1 cellular context compared by ENCODE assay signal in the genomic region with DNA sequence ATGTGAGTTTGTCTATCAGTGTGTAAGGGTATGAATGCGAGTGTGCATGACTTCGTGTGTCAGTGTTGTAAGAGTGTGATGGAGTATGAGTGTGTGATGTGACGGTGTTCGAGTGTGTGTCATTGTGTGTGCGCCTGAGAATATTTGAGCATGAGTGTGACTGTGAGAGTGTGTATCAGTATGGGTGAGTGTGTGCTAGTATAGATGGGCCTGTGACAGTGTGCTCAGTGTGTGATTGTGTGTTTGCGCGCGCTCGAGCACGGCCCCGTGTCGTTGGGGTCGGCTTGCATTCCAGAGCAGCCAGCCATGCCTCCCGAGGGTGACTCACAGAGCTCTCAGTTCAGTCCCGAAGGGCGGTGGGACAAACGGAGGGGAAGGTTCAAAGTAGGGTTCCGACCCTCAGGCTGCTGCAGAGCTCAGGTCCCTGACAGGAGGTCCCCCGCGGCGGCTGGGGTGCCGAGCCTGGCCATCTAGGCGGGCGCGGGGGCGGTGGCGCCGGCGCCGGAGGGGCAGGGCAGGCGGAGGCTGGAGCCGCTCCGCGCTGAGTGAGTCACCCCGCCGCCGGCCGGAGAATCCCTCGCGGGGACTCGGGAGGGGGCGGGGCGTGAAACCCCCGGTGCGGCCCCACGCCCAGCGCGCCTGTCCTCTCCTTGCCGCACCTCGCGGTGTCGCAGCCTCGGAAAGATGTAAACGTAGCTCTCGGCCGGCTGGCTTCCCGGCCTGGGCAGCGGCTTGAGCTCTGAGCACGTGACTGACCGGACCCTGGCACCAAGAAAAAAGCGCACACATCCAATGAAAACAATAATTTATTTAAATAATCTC.
A peak's percentile ranks its signal among the peaks of the same experiment; 100 is the strongest.
TF ChIP-seq lines count a peak whose summit lies in the region.

No MANE protein-coding gene starts in this region.

TF ChIP-seq in HepG2, 621 proteins besides CTCF, POLR2A, EP300 and RAD21 (continued from another document and continues in another):
- TF ChIP-seq, protein P1, sequence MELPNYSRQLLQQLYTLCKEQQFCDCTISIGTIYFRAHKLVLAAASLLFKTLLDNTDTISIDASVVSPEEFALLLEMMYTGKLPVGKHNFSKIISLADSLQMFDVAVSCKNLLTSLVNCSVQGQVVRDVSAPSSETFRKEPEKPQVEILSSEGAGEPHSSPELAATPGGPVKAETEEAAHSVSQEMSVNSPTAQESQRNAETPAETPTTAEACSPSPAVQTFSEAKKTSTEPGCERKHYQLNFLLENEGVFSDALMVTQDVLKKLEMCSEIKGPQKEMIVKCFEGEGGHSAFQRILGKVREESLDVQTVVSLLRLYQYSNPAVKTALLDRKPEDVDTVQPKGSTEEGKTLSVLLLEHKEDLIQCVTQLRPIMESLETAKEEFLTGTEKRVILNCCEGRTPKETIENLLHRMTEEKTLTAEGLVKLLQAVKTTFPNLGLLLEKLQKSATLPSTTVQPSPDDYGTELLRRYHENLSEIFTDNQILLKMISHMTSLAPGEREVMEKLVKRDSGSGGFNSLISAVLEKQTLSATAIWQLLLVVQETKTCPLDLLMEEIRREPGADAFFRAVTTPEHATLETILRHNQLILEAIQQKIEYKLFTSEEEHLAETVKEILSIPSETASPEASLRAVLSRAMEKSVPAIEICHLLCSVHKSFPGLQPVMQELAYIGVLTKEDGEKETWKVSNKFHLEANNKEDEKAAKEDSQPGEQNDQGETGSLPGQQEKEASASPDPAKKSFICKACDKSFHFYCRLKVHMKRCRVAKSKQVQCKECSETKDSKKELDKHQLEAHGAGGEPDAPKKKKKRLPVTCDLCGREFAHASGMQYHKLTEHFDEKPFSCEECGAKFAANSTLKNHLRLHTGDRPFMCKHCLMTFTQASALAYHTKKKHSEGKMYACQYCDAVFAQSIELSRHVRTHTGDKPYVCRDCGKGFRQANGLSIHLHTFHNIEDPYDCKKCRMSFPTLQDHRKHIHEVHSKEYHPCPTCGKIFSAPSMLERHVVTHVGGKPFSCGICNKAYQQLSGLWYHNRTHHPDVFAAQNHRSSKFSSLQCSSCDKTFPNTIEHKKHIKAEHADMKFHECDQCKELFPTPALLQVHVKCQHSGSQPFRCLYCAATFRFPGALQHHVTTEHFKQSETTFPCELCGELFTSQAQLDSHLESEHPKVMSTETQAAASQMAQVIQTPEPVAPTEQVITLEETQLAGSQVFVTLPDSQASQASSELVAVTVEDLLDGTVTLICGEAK (IDR thresholded peaks at IDR 0.05), result peak; percentile 54
- TF ChIP-seq, protein P1 (CRISPR knock-in tag; IDR thresholded peaks at IDR 0.05), result no peak
- TF ChIP-seq MIER2 (CRISPR knock-in tag; IDR thresholded peaks at IDR 0.05) (no peak), ZNF652 (CRISPR knock-in tag; IDR thresholded peaks at IDR 0.05; ENCODE audit: borderline replicate concordance, low read depth) (no peak), ISL2 (CRISPR knock-in tag; IDR thresholded peaks at IDR 0.05) (peak; percentile 54; the same call in 1 of the 2 replicates), ZNF562 (CRISPR knock-in tag; IDR thresholded peaks at IDR 0.05; ENCODE audit: borderline replicate concordance) (no peak), MTA1 (CRISPR knock-in tag; IDR thresholded peaks at IDR 0.05; ENCODE audit: borderline replicate concordance) (peak; percentile 26; the same call in 1 of the 2 replicates), ZMYM2 (CRISPR knock-in tag; IDR thresholded peaks at IDR 0.05) (0 out of 2 replicates have a peak, but pooled peaks have one; percentile 45), TOPORS (CRISPR knock-in tag; IDR thresholded peaks at IDR 0.05) (0 out of 2 replicates have a peak, but pooled peaks have one; percentile 41), SOX13 (IDR thresholded peaks at IDR 0.05) (no peak), SOX13 (CRISPR knock-in tag; conservative IDR thresholded peaks at IDR 0.05 in 1 of 2, IDR thresholded peaks at IDR 0.05 in 1 of 2) (peak in 1 of 2 experiments; percentile 35; a peak in 1 of 4 replicates), SALL1 (CRISPR knock-in tag; IDR thresholded peaks at IDR 0.05) (peak; percentile 50; the same call in 1 of the 2 replicates), ZSCAN20 (CRISPR knock-in tag; IDR thresholded peaks at IDR 0.05; ENCODE audit: borderline replicate concordance) (peak; percentile 88; the same call in 1 of the 2 replicates), ZFP82 (CRISPR knock-in tag; IDR thresholded peaks at IDR 0.05; ENCODE audit: borderline replicate concordance) (peak; percentile 23; the same call in 1 of the 2 replicates), ZNF235 (CRISPR knock-in tag; IDR thresholded peaks at IDR 0.05; ENCODE audit: borderline replicate concordance) (0 out of 2 replicates have a peak, but pooled peaks have one; percentile 45), FOXA3 (CRISPR knock-in tag; IDR thresholded peaks at IDR 0.05) (0 out of 2 replicates have a peak, but pooled peaks have one; percentile 4), MXI1 (IDR thresholded peaks at IDR 0.05; ENCODE audit: borderline replicate concordance, low read depth, low read length) (peak; percentile 52; the same call in 1 of the 3 replicates), EED (CRISPR knock-in tag; IDR thresholded peaks at IDR 0.05) (no peak), MED1 (CRISPR knock-in tag; IDR thresholded peaks at IDR 0.05) (peak; percentile 68), FOXC1 (CRISPR knock-in tag; IDR thresholded peaks at IDR 0.05; ENCODE audit: borderline replicate concordance) (0 out of 2 replicates have a peak, but pooled peaks have one; percentile 49), ATM (IDR thresholded peaks at IDR 0.05; ENCODE audit: borderline replicate concordance) (peak; percentile 90; the same call in 1 of the 2 replicates)
- TF ChIP-seq, protein P2, sequence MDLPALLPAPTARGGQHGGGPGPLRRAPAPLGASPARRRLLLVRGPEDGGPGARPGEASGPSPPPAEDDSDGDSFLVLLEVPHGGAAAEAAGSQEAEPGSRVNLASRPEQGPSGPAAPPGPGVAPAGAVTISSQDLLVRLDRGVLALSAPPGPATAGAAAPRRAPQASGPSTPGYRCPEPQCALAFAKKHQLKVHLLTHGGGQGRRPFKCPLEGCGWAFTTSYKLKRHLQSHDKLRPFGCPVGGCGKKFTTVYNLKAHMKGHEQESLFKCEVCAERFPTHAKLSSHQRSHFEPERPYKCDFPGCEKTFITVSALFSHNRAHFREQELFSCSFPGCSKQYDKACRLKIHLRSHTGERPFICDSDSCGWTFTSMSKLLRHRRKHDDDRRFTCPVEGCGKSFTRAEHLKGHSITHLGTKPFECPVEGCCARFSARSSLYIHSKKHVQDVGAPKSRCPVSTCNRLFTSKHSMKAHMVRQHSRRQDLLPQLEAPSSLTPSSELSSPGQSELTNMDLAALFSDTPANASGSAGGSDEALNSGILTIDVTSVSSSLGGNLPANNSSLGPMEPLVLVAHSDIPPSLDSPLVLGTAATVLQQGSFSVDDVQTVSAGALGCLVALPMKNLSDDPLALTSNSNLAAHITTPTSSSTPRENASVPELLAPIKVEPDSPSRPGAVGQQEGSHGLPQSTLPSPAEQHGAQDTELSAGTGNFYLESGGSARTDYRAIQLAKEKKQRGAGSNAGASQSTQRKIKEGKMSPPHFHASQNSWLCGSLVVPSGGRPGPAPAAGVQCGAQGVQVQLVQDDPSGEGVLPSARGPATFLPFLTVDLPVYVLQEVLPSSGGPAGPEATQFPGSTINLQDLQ (CRISPR knock-in tag; IDR thresholded peaks at IDR 0.05), result peak; percentile 58
- TF ChIP-seq, protein P3, sequence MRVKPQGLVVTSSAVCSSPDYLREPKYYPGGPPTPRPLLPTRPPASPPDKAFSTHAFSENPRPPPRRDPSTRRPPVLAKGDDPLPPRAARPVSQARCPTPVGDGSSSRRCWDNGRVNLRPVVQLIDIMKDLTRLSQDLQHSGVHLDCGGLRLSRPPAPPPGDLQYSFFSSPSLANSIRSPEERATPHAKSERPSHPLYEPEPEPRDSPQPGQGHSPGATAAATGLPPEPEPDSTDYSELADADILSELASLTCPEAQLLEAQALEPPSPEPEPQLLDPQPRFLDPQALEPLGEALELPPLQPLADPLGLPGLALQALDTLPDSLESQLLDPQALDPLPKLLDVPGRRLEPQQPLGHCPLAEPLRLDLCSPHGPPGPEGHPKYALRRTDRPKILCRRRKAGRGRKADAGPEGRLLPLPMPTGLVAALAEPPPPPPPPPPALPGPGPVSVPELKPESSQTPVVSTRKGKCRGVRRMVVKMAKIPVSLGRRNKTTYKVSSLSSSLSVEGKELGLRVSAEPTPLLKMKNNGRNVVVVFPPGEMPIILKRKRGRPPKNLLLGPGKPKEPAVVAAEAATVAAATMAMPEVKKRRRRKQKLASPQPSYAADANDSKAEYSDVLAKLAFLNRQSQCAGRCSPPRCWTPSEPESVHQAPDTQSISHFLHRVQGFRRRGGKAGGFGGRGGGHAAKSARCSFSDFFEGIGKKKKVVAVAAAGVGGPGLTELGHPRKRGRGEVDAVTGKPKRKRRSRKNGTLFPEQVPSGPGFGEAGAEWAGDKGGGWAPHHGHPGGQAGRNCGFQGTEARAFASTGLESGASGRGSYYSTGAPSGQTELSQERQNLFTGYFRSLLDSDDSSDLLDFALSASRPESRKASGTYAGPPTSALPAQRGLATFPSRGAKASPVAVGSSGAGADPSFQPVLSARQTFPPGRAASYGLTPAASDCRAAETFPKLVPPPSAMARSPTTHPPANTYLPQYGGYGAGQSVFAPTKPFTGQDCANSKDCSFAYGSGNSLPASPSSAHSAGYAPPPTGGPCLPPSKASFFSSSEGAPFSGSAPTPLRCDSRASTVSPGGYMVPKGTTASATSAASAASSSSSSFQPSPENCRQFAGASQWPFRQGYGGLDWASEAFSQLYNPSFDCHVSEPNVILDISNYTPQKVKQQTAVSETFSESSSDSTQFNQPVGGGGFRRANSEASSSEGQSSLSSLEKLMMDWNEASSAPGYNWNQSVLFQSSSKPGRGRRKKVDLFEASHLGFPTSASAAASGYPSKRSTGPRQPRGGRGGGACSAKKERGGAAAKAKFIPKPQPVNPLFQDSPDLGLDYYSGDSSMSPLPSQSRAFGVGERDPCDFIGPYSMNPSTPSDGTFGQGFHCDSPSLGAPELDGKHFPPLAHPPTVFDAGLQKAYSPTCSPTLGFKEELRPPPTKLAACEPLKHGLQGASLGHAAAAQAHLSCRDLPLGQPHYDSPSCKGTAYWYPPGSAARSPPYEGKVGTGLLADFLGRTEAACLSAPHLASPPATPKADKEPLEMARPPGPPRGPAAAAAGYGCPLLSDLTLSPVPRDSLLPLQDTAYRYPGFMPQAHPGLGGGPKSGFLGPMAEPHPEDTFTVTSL (CRISPR knock-in tag; IDR thresholded peaks at IDR 0.05; ENCODE audit: borderline replicate concordance), result no peak
- TF ChIP-seq, protein P4, sequence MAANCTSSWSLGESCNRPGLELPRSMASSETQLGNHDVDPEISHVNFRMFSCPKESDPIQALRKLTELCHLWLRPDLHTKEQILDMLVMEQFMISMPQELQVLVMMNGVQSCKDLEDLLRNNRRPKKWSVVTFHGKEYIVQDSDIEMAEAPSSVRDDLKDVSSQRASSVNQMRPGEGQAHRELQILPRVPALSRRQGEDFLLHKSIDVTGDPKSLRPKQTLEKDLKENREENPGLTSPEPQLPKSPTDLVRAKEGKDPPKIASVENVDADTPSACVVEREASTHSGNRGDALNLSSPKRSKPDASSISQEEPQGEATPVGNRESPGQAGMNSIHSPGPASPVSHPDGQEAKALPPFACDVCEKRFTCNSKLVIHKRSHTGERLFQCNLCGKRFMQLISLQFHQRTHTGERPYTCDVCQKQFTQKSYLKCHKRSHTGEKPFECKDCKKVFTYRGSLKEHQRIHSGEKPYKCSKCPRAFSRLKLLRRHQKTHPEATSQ (CRISPR knock-in tag; IDR thresholded peaks at IDR 0.05; ENCODE audit: borderline replicate concordance), result 0 out of 2 replicates have a peak, but pooled peaks have one; percentile 44
- TF ChIP-seq, protein P5, sequence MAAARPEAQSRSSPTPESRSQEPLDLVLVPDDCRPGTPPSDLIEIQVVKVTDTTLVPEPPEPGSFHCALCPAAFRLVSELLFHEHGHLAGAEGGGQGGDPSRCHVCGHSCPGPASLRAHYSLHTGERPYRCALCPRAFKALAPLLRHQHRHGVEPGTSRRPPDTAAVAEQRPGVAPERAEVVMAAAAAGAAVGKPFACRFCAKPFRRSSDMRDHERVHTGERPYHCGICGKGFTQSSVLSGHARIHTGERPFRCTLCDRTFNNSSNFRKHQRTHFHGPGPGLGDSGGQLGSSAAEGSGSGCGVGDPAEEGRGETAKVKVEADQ (CRISPR knock-in tag; IDR thresholded peaks at IDR 0.05; ENCODE audit: borderline replicate concordance), result no peak
- TF ChIP-seq, protein P6, sequence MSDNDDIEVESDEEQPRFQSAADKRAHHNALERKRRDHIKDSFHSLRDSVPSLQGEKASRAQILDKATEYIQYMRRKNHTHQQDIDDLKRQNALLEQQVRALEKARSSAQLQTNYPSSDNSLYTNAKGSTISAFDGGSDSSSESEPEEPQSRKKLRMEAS (IDR thresholded peaks at IDR 0.05), result peak; percentile 64
